ENCODE assay signal across 8 cellular contexts in genomic region chr6:34756513-34756856, GRCh38. TPM values are rescaled to one million over a fixed set of nuclear protein-coding genes. Genes with fewer than 3 reads are reported as not detected.
A peak's percentile ranks its signal among the peaks of the same experiment; 100 is the strongest.
DNase-seq lines count a peak whose midpoint lies in the region; ATAC-seq and TF ChIP-seq lines count a peak whose summit lies in the region.
"Not testable (repeated sequence)": the region's sequence is repeated elsewhere in the genome, so short reads cannot be mapped to it uniquely, and the experiment has no call there.

No MANE protein-coding gene starts in this region.

- TF ChIP-seq CTCF in VCaP (conservative IDR thresholded peaks at IDR 0.05): peak; percentile 74
- TF ChIP-seq CTCF in body of pancreas (IDR thresholded peaks at IDR 0.05): peak; percentile 25 to 81 (median 29)
- TF ChIP-seq CTCF in left ventricle myocardium inferior (IDR thresholded peaks at IDR 0.05; ENCODE audit: borderline replicate concordance): peak; percentile 48
- not testable (repeated sequence) for TF ChIP-seq CTCF in neutrophil (IDR thresholded peaks at IDR 0.05)
- peak in 5 of 7 experiments; percentile 3 to 40 (median 23) for TF ChIP-seq CTCF in stomach (IDR thresholded peaks at IDR 0.05)

- H3K9ac ChIP-seq in HUES48 (ENCODE audit: low read depth, low read length): peak overlapping the region; percentile 83; the same call in 1 of the 2 replicates

- intact Hi-C loops in body of pancreas (cut with DNase I); left ventricle myocardium inferior (cut with micrococcal nuclease); stomach (cut with DNase I; ENCODE audit: low total_unique reads): not testable (repeated sequence)

- not testable (repeated sequence) for H3K27ac ChIP-seq in HUES48 (ENCODE audit: low read depth, low read length)
- peak overlapping the region; percentile 95 for H3K27ac ChIP-seq in VCaP
- H3K27ac ChIP-seq in body of pancreas: peak overlapping the region; percentile 93 to 99 (median 96)
- H3K27ac ChIP-seq in left ventricle myocardium inferior (replicated peaks): peak overlapping the region; percentile 91
- H3K27ac ChIP-seq in neutrophil: peak overlapping the region; percentile 88
- peak overlapping the region; percentile 93 to 97 (median 96) for H3K27ac ChIP-seq in stomach

- not testable (repeated sequence) for H3K27me3 ChIP-seq in HUES48 (ENCODE audit: control insufficient read depth, insufficient read depth, low read length); body of pancreas; left ventricle myocardium inferior (ENCODE audit: low read depth); neutrophil; stomach

- not testable (repeated sequence) for H3K4me1 ChIP-seq in HUES48 (ENCODE audit: control insufficient read depth, insufficient read depth, low read length)
- H3K4me1 ChIP-seq in body of pancreas: peaks cover 14% of the 10 kb centered on the region
- peaks cover 51% of the 10 kb centered on the region for H3K4me1 ChIP-seq in left ventricle myocardium inferior
- peaks cover 14 to 16% of the 10 kb centered on the region in 2 experiments for H3K4me1 ChIP-seq in neutrophil (ENCODE audit: control insufficient read depth in 1 of 2, insufficient read depth in 1 of 2, low read depth in 1 of 2, low read length in 1 of 2)
- peaks cover 13 to 40% (median 25%) of the 10 kb centered on the region in 4 donors for H3K4me1 ChIP-seq in stomach

- DNase-seq in DMS79 (lab: John Stamatoyannopoulos, UW) (peak; percentile 1), NCI-H526 treated with DMSO at 0.1 percent for 48 hours (lab: John Stamatoyannopoulos, UW) (peak; percentile 17), body of pancreas (peak in 3 of 4 donors; percentile 12 to 31 (median 12))
- DNase-seq in left ventricle myocardium inferior, stomach: not testable (repeated sequence)

- H3K4me3 ChIP-seq in HUES48 (ENCODE audit: low read depth, low read length): peak overlapping the region; percentile 88
- peak overlapping the region; percentile 45 to 94 for H3K4me3 ChIP-seq in body of pancreas
- H3K4me3 ChIP-seq in left ventricle myocardium inferior: peak overlapping the region; percentile 74
- peak overlapping the region; percentile 79 to 86 for H3K4me3 ChIP-seq in neutrophil (ENCODE audit: low read depth in 1 of 2, low read length in 1 of 2)
- H3K4me3 ChIP-seq in stomach: peak overlapping the region; percentile 54 to 83 (median 73)

- H3K36me3 ChIP-seq in HUES48 (ENCODE audit: control insufficient read depth, insufficient read depth, low read length) (peaks cover 18% of the 10 kb centered on the region), stomach (peaks cover under 1 to 19% (median 17%) of the 10 kb centered on the region in 4 donors)
- H3K36me3 ChIP-seq in body of pancreas (replicated peaks in 1 of 2; ENCODE audit: insufficient read depth in 1 of 2, low read depth in 2 of 2); left ventricle myocardium inferior; neutrophil: not testable (repeated sequence)

- not testable (repeated sequence) for TF ChIP-seq POLR2A in body of pancreas (IDR thresholded peaks at IDR 0.05); stomach (IDR thresholded peaks at IDR 0.05)

- 21 to 27% methylated on average over 15 to 17 of the region's 17 CpGs for WGBS in body of pancreas, 2 donors
- WGBS in stomach, 5 donors: 14 to 40% (median 23%) methylated on average over 16 to 17 of the region's 17 CpGs

- TF ChIP-seq EP300 in stomach (IDR thresholded peaks at IDR 0.05): not testable (repeated sequence)

- ATAC-seq in body of pancreas: peak; percentile 19

- not testable (repeated sequence) for H3K9me3 ChIP-seq in HUES48 (ENCODE audit: control insufficient read depth, insufficient read depth, low read length); body of pancreas; left ventricle myocardium inferior (replicated peaks); neutrophil; stomach

RNA-seq across cellular contexts. Expression of gene SNRPC, which starts 0.8 kb away (rescaled TPM):
- total RNA-seq in body of pancreas (10 to 100 TPM; 15.2 to 36.3 TPM), left ventricle myocardium inferior (159 TPM), stomach (10 to 100 TPM in 4 of 5 donors, 1 to 10 TPM in 1; 7.1 to 34.0 (median 21.7) TPM)
- polyA plus RNA-seq in stomach: 100 to 1,000 TPM; 121 to 154 (median 145) TPM

RNA-seq across cellular contexts. Expression of gene BLTP3A, which starts 35.4 kb away (rescaled TPM):
- 10 to 100 TPM; 10.1 to 12.9 TPM for total RNA-seq in body of pancreas
- 16.5 TPM for total RNA-seq in left ventricle myocardium inferior
- 10 to 100 TPM in 4 of 5 donors, 1 to 10 TPM in 1; 5.5 to 17.5 (median 12.9) TPM for total RNA-seq in stomach
- 1 to 10 TPM; 2.0 to 2.6 (median 2.2) TPM for polyA plus RNA-seq in stomach

RNA-seq across cellular contexts. Expression of gene ILRUN, which starts 59.9 kb away (rescaled TPM):
- total RNA-seq in body of pancreas (10 to 100 TPM; 24.6 to 32.6 TPM), left ventricle myocardium inferior (132 TPM), stomach (10 to 100 TPM; 27.4 to 89.3 (median 45.2) TPM)
- 10 to 100 TPM; 27.0 to 44.7 (median 40.6) TPM for polyA plus RNA-seq in stomach
